Comparison of ENCODE assay signal across 23 cellular contexts in genomic region chr16:57993452-57993851, GRCh38. TPM values are rescaled to one million over a fixed set of nuclear protein-coding genes. Genes with fewer than 3 reads are reported as not detected.
A peak's percentile ranks its signal among the peaks of the same experiment; 100 is the strongest.
DNase-seq lines count a peak whose midpoint lies in the region; ATAC-seq and TF ChIP-seq lines count a peak whose summit lies in the region.
"Had no signal": no experiment of that assay in that cellular context is flagged by ENCODE, and none has a peak within 500 bp of the region (broad histone marks: within the 10 kb centered on the region; RNA-seq: fewer than 3 reads in every experiment).

No MANE protein-coding gene starts in this region.

- CTCF ChIA-PET in PC-9 (lab: Charles Lee), result interaction anchor here (0.6 kb wide), 1 partner anchor 235 kb away, joined by 3 read pairs; no protein-coding TSS in a partner anchor

- H3K27ac ChIP-seq in PC-9 (peak overlapping the region; percentile 96), esophagus squamous epithelium (peak overlapping the region; percentile 3 to 67 (median 54)), psoas muscle (no peak overlapping the region)
- H3K27ac ChIP-seq: adrenal gland, heart right ventricle, Peyer's patch, sigmoid colon had no signal

- intact Hi-C loops in PC-9 (cut with micrococcal nuclease; ENCODE audit: unreplicated experiment), result loop anchor here (2.0 kb wide), 1 partner anchor 35 kb away; no protein-coding TSS in a partner anchor
- intact Hi-C loops in esophagus squamous epithelium (cut with DNase I), result no loop called here
- intact Hi-C loops in psoas muscle (cut with DNase I), result no loop called here

- H3K27ac Mint-ChIP-seq in type B pancreatic cell, result peak overlapping the region; percentile 97
- H3K27ac Mint-ChIP-seq: activated CD4-positive, alpha-beta memory T cell treated with anti-CD3 and anti-CD28 coated beads for 36 hours; HFFc6; mesothelial cell of epicardium had no signal

- DNase-seq in DMS53 (lab: John Stamatoyannopoulos, UW), result peak; percentile 73
- no peak for DNase-seq in DMS53 treated with DMSO at 0.1 percent for 48 hours (lab: John Stamatoyannopoulos, UW; ENCODE audit: unreplicated experiment)
- DNase-seq in PC-9, result peak; percentile 56 to 72
- DNase-seq in esophagus squamous epithelium (lab: John Stamatoyannopoulos, UW), result no peak
- DNase-seq in type B pancreatic cell (ENCODE audit: extremely low spot score, unreplicated experiment), result no peak
- no peak for DNase-seq in psoas muscle
- DNase-seq: activated CD4-positive, alpha-beta memory T cell treated with anti-CD3 and anti-CD28 coated beads for 36 hours; adrenal gland; C1 segment of cervical spinal cord; cerebellar nuclear complex; heart right ventricle; HFFc6; NCI-H1436; NCI-H524 treated with DMSO at 0.1 percent for 48 hours; Peyer's patch; sigmoid colon; stimulated activated CD4-positive, alpha-beta T cell treated with anti-CD3 and anti-CD28 coated beads, Interleukin-2, amount 100 ng/mL, for 48 hours had no signal

- TF ChIP-seq CTCF in PC-9 (conservative IDR thresholded peaks at IDR 0.05) (no peak), esophagus squamous epithelium (IDR thresholded peaks at IDR 0.05) (no peak), type B pancreatic cell (conservative IDR thresholded peaks at IDR 0.05) (no peak), psoas muscle (IDR thresholded peaks at IDR 0.05) (no peak)

- H3K9me3 ChIP-seq in PC-9 (ENCODE audit: insufficient read depth, low read depth) (no peaks in the 10 kb centered on the region), esophagus squamous epithelium (no peaks in the 10 kb centered on the region), psoas muscle (no peaks in the 10 kb centered on the region)
- H3K9me3 ChIP-seq: adrenal gland, heart right ventricle, Peyer's patch, sigmoid colon had no signal

- H3K9me2 ChIP-seq in PC-9 (ENCODE audit: insufficient read depth), result no peaks in the 10 kb centered on the region

- H3K27me3 ChIP-seq in PC-9 (ENCODE audit: insufficient read depth, low read depth) (no peaks in the 10 kb centered on the region), esophagus squamous epithelium (no peaks in the 10 kb centered on the region), psoas muscle (ENCODE audit: insufficient read depth in 3 of 3, low read length in 2 of 3) (no peaks in the 10 kb centered on the region)
- H3K27me3 ChIP-seq: adrenal gland, heart right ventricle, Peyer's patch, sigmoid colon had no signal

- ATAC-seq in psoas muscle, result no peak
- no peak for ATAC-seq in GM18870 (IDR thresholded peaks at IDR 0.05; ENCODE audit: unreplicated experiment)
- ATAC-seq in GM21619 (IDR thresholded peaks at IDR 0.05; ENCODE audit: unreplicated experiment), result no peak
- ATAC-seq: GM12878, heart right ventricle had no signal

- H3K9me3 Mint-ChIP-seq in type B pancreatic cell, result no peaks in the 10 kb centered on the region
- H3K9me3 Mint-ChIP-seq: activated CD4-positive, alpha-beta memory T cell treated with anti-CD3 and anti-CD28 coated beads for 36 hours; HFFc6; mesothelial cell of epicardium had no signal

- no peak for TF ChIP-seq POLR2A in esophagus squamous epithelium (IDR thresholded peaks at IDR 0.05)

- whole genome bisulfite sequencing in esophagus squamous epithelium, 2 donors, result 19 to 61% methylated on average over 4 to 7 of the region's 9 CpGs
- 80 to 85% (median 82%) methylated on average over 7 to 9 of the region's 9 CpGs for WGBS in psoas muscle, 3 donors

- H3K4me3 Mint-ChIP-seq in type B pancreatic cell, result no peak overlapping the region
- H3K4me3 Mint-ChIP-seq: activated CD4-positive, alpha-beta memory T cell treated with anti-CD3 and anti-CD28 coated beads for 36 hours; HFFc6; mesothelial cell of epicardium had no signal

- no peaks in the 10 kb centered on the region for H3K27me3 Mint-ChIP-seq in type B pancreatic cell
- H3K27me3 Mint-ChIP-seq: activated CD4-positive, alpha-beta memory T cell treated with anti-CD3 and anti-CD28 coated beads for 36 hours had no signal

- TSS peak; percentile 94 for BruUV-seq in PC-9 (replicated peaks; lab: Mats Ljungman, UMichigan)

- H3K4me1 ChIP-seq in PC-9 (replicated peaks; ENCODE audit: insufficient read depth) (peaks cover 61% of the 10 kb centered on the region), esophagus squamous epithelium (peaks cover 6 to 55% (median 23%) of the 10 kb centered on the region in 3 donors), psoas muscle (no peaks in the 10 kb centered on the region)

- H3F3A ChIP-seq in PC-9 (ENCODE audit: insufficient read depth, low read depth), result peaks cover 38% of the 10 kb centered on the region

- H4K20me1 ChIP-seq in PC-9 (ENCODE audit: insufficient read depth), result no peaks in the 10 kb centered on the region

- POLR2A ChIA-PET in PC-9 (lab: Charles Lee; ENCODE audit: unreplicated experiment), result interaction anchor here (0.5 to 0.6 kb wide), 2 partner anchors 31 to 77 kb away, joined by 3 read pairs; no protein-coding TSS in a partner anchor

- H3K79me2 ChIP-seq in PC-9 (ENCODE audit: low read depth), result peaks cover 18% of the 10 kb centered on the region

- peaks cover 3% of the 10 kb centered on the region for H3K36me3 Mint-ChIP-seq in type B pancreatic cell

- H3K4me3 ChIP-seq in PC-9 (0 out of 2 replicates have a peak overlapping the region, but pooled peaks have one; percentile 25), esophagus squamous epithelium (no peak overlapping the region), psoas muscle (no peak overlapping the region)
- H3K4me3 ChIP-seq: adrenal gland, GM12878, heart right ventricle, Peyer's patch, sigmoid colon had no signal

- no peak overlapping the region for H2AFZ ChIP-seq in PC-9

- H3K36me3 ChIP-seq in PC-9 (ENCODE audit: low read depth), result peaks cover 8% of the 10 kb centered on the region; the same call in 1 of the 2 replicates
- peaks cover 13 to 42% (median 20%) of the 10 kb centered on the region in 3 donors for H3K36me3 ChIP-seq in esophagus squamous epithelium
- H3K36me3 ChIP-seq in psoas muscle (ENCODE audit: insufficient read depth in 1 of 2, low read depth in 1 of 2), result peaks cover 0 to 34% of the 10 kb centered on the region in 2 donors

- peaks cover 8% of the 10 kb centered on the region for H3K4me1 Mint-ChIP-seq in type B pancreatic cell (ENCODE audit: unreplicated experiment)

- H3K4me2 ChIP-seq in PC-9, result peak overlapping the region; percentile 78

RNA-seq across cellular contexts. Expression of gene ZNF319, which starts 7.0 kb away (rescaled TPM):
- total RNA-seq in PC-9 (2021), result 9.9 and 11.0 TPM in 2 replicates
- 1 to 10 TPM; 1.5 to 5.1 (median 2.6) TPM for total RNA-seq in esophagus squamous epithelium
- 13.7 and 14.2 TPM in 2 replicates for total RNA-seq in type B pancreatic cell (ENCODE audit: low replicate concordance)
- total RNA-seq in psoas muscle, result 1 to 10 TPM; 5.3 to 8.8 (median 7.9) TPM
- polyA plus RNA-seq in psoas muscle, result 1 to 10 TPM; 2.0 to 6.6 (median 3.4) TPM

RNA-seq across cellular contexts. Expression of gene USB1, which starts 7.8 kb away (rescaled TPM):
- total RNA-seq in PC-9 (2021) (65.8 and 66.0 TPM in 2 replicates), esophagus squamous epithelium (10 to 100 TPM; 11.2 to 23.9 (median 18.6) TPM), type B pancreatic cell (ENCODE audit: low replicate concordance) (39.7 and 42.9 TPM in 2 replicates), psoas muscle (10 to 100 TPM; 10.1 to 26.0 (median 17.8) TPM)
- 10 to 100 TPM; 17.0 to 30.7 (median 28.3) TPM for polyA plus RNA-seq in psoas muscle

RNA-seq across cellular contexts. Expression of gene CNGB1, which starts 22.5 kb away (rescaled TPM):
- 1.1 and 2.6 TPM in 2 replicates for total RNA-seq in PC-9 (2021)
- total RNA-seq in esophagus squamous epithelium, result under 1 TPM in 1 of 4 donors, not detected in 3; 0.04 TPM
- 0.19 and 2.3 TPM in 2 replicates for total RNA-seq in type B pancreatic cell (ENCODE audit: low replicate concordance)
- total RNA-seq in psoas muscle, result not detected
- polyA plus RNA-seq in psoas muscle, result not detected
- total RNA-seq: A172; activated CD4-positive, alpha-beta memory T cell treated with anti-CD3 and anti-CD28 coated beads for 36 hours; G401; GM12878; heart right ventricle had no signal
- polyA plus RNA-seq: heart right ventricle had no signal

RNA-seq across cellular contexts. Expression of gene MMP15, which starts 32.1 kb away (rescaled TPM):
- 20.1 and 23.9 TPM in 2 replicates for total RNA-seq in PC-9 (2021)
- 1 to 10 TPM; 2.9 to 6.5 (median 4.5) TPM for total RNA-seq in esophagus squamous epithelium
- total RNA-seq in type B pancreatic cell (ENCODE audit: low replicate concordance), result 33.2 and 46.3 TPM in 2 replicates
- 1 to 10 TPM; 2.5 to 6.5 (median 4.4) TPM for total RNA-seq in psoas muscle
- 1 to 10 TPM; 4.2 to 6.4 (median 5.9) TPM for polyA plus RNA-seq in psoas muscle

Comparison
In these comparisons a context has a peak if more than half of its experiments do, and no peak if none do; other contexts are left out.
1. DNase-seq: peak in DMS53 (single experiment) and PC-9 (2 of 2); none in DMS53 treated with DMSO at 0.1 percent for 48 hours (single experiment), esophagus squamous epithelium (single experiment), type B pancreatic cell (single experiment) and psoas muscle (0 of 2).